In the genomic region with DNA sequence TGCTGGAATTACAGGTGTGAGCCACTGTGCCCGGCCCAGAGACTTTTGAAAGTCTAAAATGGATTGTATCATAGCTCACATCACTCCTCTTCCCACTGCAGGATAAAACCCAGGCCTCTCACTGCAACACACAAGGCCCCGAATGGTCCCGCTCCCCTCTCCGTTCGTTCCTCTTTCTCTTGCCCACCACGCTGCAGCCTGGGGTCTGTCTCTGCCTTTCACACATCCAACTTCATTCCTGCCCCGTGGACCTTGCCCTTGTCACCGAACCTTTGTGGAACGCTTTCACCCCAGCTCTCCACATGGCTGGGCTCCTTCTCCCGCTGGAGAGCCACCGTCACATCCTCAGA, we compare ENCODE assay signal across 15 cellular contexts. TPM values are rescaled to one million over a fixed set of nuclear protein-coding genes. Genes with fewer than 3 reads are reported as not detected.
A peak's percentile ranks its signal among the peaks of the same experiment; 100 is the strongest.
DNase-seq lines count a peak whose midpoint lies in the region; ATAC-seq and TF ChIP-seq lines count a peak whose summit lies in the region.
"Had no signal": no experiment of that assay in that cellular context is flagged by ENCODE, and none has a peak within 500 bp of the region (broad histone marks: within the 10 kb centered on the region; RNA-seq: fewer than 3 reads in every experiment).

No MANE protein-coding gene starts in this region.

- H3K4me3 ChIP-seq in adrenal gland (no peak overlapping the region), right cardiac atrium (ENCODE audit: low read length) (peak overlapping the region; percentile 33), prostate gland (peak overlapping the region in 1 of 2 donors; percentile 15), tibial nerve (peak overlapping the region in 2 of 4 donors; percentile 6 to 28)
- no peak overlapping the region for H3K4me3 ChIP-seq in CD4-positive, alpha-beta memory T cell (ENCODE audit: low read length in 2 of 2)

- DNase-seq in adrenal gland, result no peak
- no peak for DNase-seq in right cardiac atrium
- DNase-seq in prostate gland (ENCODE audit: low spot score), result no peak
- no peak for DNase-seq in tibial nerve (ENCODE audit: low spot score in 2 of 2)
- no peak for DNase-seq in CD4-positive, alpha-beta memory T cell
- no peak for DNase-seq in T-helper 2 cell treated with Interferon-gamma antibody and Interleukin-4, amounts not matched to agents 5 μg/mL and 100 μg/mL, for 36 hours (ENCODE audit: low spot score)
- DNase-seq in SKM-1 (lab: John Stamatoyannopoulos, UW; ENCODE audit: unreplicated experiment), result no peak
- DNase-seq: activated CD8-positive, alpha-beta memory T cell treated with anti-CD3 and anti-CD28 coated beads, Interleukin-2, amount 10 ng/mL, durations not matched to agents 7 days and 5 days; head of caudate nucleus; naive thymus-derived CD4-positive, alpha-beta T cell; NCI-H1694 treated with DMSO at 0.1 percent for 48 hours; NCI-H526 treated with DMSO at 0.1 percent for 48 hours had no signal

- 81 to 87% (median 85%) methylated on average over 11 of the region's 11 CpGs for WGBS in adrenal gland, 4 donors
- 71% methylated on average over 11 of the region's 11 CpGs for WGBS in right cardiac atrium
- WGBS in prostate gland, result 76% methylated on average over 11 of the region's 11 CpGs
- 76 to 82% methylated on average over 11 of the region's 11 CpGs for WGBS in tibial nerve, 2 donors

- intact Hi-C loops in adrenal gland (cut with DNase I) (no loop called here), right cardiac atrium (cut with DNase I) (loop anchor here in 1 of 4 donors (5.0 kb wide), 1 partner anchor 47 kb away; no protein-coding TSS in a partner anchor), prostate gland (cut with DNase I) (loop anchor here (5.0 kb wide), 1 partner anchor 42 kb away; a partner anchor contains a TSS)
- intact Hi-C loops in CD4-positive, alpha-beta memory T cell (cut with micrococcal nuclease), result no loop called here

- H3K4me3 Mint-ChIP-seq in CD4-positive, alpha-beta memory T cell, result peak overlapping the region in 1 of 8 donors; percentile 24
- no peak overlapping the region for H3K4me3 Mint-ChIP-seq in T-helper 2 cell treated with Interferon-gamma antibody and Interleukin-4, amounts not matched to agents 5 μg/mL and 100 μg/mL, for 36 hours
- H3K4me3 Mint-ChIP-seq: activated CD8-positive, alpha-beta memory T cell treated with anti-CD3 and anti-CD28 coated beads, Interleukin-2, amount 10 ng/mL, durations not matched to agents 7 days and 5 days; WTC11 had no signal

- no peaks in the 10 kb centered on the region for H3K9me3 Mint-ChIP-seq in CD4-positive, alpha-beta memory T cell
- no peaks in the 10 kb centered on the region for H3K9me3 Mint-ChIP-seq in T-helper 2 cell treated with Interferon-gamma antibody and Interleukin-4, amounts not matched to agents 5 μg/mL and 100 μg/mL, for 36 hours
- H3K9me3 Mint-ChIP-seq: WTC11 had no signal

- H3K27ac ChIP-seq in adrenal gland, result peak overlapping the region; percentile 53 to 100 (median 80)
- H3K27ac ChIP-seq in right cardiac atrium (ENCODE audit: low read length), result peak overlapping the region; percentile 99
- peak overlapping the region; percentile 99 to 100 for H3K27ac ChIP-seq in prostate gland
- peak overlapping the region; percentile 73 to 100 (median 90) for H3K27ac ChIP-seq in tibial nerve
- H3K27ac ChIP-seq in CD4-positive, alpha-beta memory T cell (ENCODE audit: low read depth, low read length), result no peak overlapping the region

- H3K27ac Mint-ChIP-seq in CD4-positive, alpha-beta memory T cell, result peak overlapping the region in 3 of 7 donors; percentile 37 to 85 (median 65)
- H3K27ac Mint-ChIP-seq in T-helper 2 cell treated with Interferon-gamma antibody and Interleukin-4, amounts not matched to agents 5 μg/mL and 100 μg/mL, for 36 hours, result no peak overlapping the region
- H3K27ac Mint-ChIP-seq: activated CD8-positive, alpha-beta memory T cell treated with anti-CD3 and anti-CD28 coated beads, Interleukin-2, amount 10 ng/mL, durations not matched to agents 7 days and 5 days; naive thymus-derived CD4-positive, alpha-beta T cell; WTC11 had no signal

- POLR2A ChIA-PET in CD4-positive, alpha-beta memory T cell (lab: Charles Lee; ENCODE audit: partially characterized antibody), result no interaction called here

- no peak for ATAC-seq in right cardiac atrium
- ATAC-seq in HG02870 (IDR thresholded peaks at IDR 0.05; ENCODE audit: unreplicated experiment), result no peak
- ATAC-seq: activated CD8-positive, alpha-beta memory T cell treated with anti-CD3 and anti-CD28 coated beads, Interleukin-2, amount 10 ng/mL, durations not matched to agents 7 days and 5 days; naive thymus-derived CD4-positive, alpha-beta T cell; Panc1; WTC11 had no signal

- no peaks in the 10 kb centered on the region for H3K9me3 ChIP-seq in adrenal gland (replicated peaks in 1 of 3)
- H3K9me3 ChIP-seq in right cardiac atrium (ENCODE audit: control insufficient read depth, low read length), result no peaks in the 10 kb centered on the region
- no peaks in the 10 kb centered on the region for H3K9me3 ChIP-seq in prostate gland
- no peaks in the 10 kb centered on the region for H3K9me3 ChIP-seq in tibial nerve
- no peaks in the 10 kb centered on the region for H3K9me3 ChIP-seq in CD4-positive, alpha-beta memory T cell (ENCODE audit: control insufficient read depth in 1 of 2, low read length in 2 of 2)

- no peak for TF ChIP-seq CTCF in adrenal gland (IDR thresholded peaks at IDR 0.05)
- TF ChIP-seq CTCF in prostate gland (IDR thresholded peaks at IDR 0.05), result no peak
- no peak for TF ChIP-seq CTCF in tibial nerve (IDR thresholded peaks at IDR 0.05)

- TF ChIP-seq POLR2A in adrenal gland (IDR thresholded peaks at IDR 0.05) (no peak), prostate gland (IDR thresholded peaks at IDR 0.05) (no peak), tibial nerve (IDR thresholded peaks at IDR 0.05) (no peak)

- no peak for TF ChIP-seq EP300 in tibial nerve (IDR thresholded peaks at IDR 0.05)

- H3K36me3 Mint-ChIP-seq in CD4-positive, alpha-beta memory T cell, result peaks cover 4 to 15% of the 10 kb centered on the region in 2 donors
- no peaks in the 10 kb centered on the region for H3K36me3 Mint-ChIP-seq in T-helper 2 cell treated with Interferon-gamma antibody and Interleukin-4, amounts not matched to agents 5 μg/mL and 100 μg/mL, for 36 hours (ENCODE audit: low read depth)
- H3K36me3 Mint-ChIP-seq: activated CD8-positive, alpha-beta memory T cell treated with anti-CD3 and anti-CD28 coated beads, Interleukin-2, amount 10 ng/mL, durations not matched to agents 7 days and 5 days; WTC11 had no signal

- H3K4me1 ChIP-seq in adrenal gland (replicated peaks in 1 of 2), result peaks cover 24 to 68% of the 10 kb centered on the region in 2 donors
- peaks cover 6% of the 10 kb centered on the region for H3K4me1 ChIP-seq in right cardiac atrium (ENCODE audit: control insufficient read depth, insufficient read depth, low read length)
- H3K4me1 ChIP-seq in prostate gland (replicated peaks), result peaks cover 21% of the 10 kb centered on the region
- H3K4me1 ChIP-seq in tibial nerve, result peaks cover 0 to 81% (median 29%) of the 10 kb centered on the region in 4 donors
- H3K4me1 ChIP-seq in CD4-positive, alpha-beta memory T cell (ENCODE audit: insufficient read depth, low read length), result no peaks in the 10 kb centered on the region

- peaks cover 0 to 6% (median 1%) of the 10 kb centered on the region in 4 donors for H3K4me1 Mint-ChIP-seq in CD4-positive, alpha-beta memory T cell
- no peaks in the 10 kb centered on the region for H3K4me1 Mint-ChIP-seq in T-helper 2 cell treated with Interferon-gamma antibody and Interleukin-4, amounts not matched to agents 5 μg/mL and 100 μg/mL, for 36 hours (ENCODE audit: low read depth)
- H3K4me1 Mint-ChIP-seq: activated CD8-positive, alpha-beta memory T cell treated with anti-CD3 and anti-CD28 coated beads, Interleukin-2, amount 10 ng/mL, durations not matched to agents 7 days and 5 days had no signal

- H3K36me3 ChIP-seq in adrenal gland (replicated peaks in 1 of 2) (peaks cover 0 to 11% of the 10 kb centered on the region in 2 donors), prostate gland (no peaks in the 10 kb centered on the region), tibial nerve (peaks cover 0 to 7% (median 0%) of the 10 kb centered on the region in 3 donors)
- no peaks in the 10 kb centered on the region for H3K36me3 ChIP-seq in CD4-positive, alpha-beta memory T cell (ENCODE audit: insufficient read depth, low read length)

- CTCF ChIA-PET in CD4-positive, alpha-beta memory T cell (lab: Charles Lee; ENCODE audit: partially characterized antibody), result no interaction called here

- no peaks in the 10 kb centered on the region for H3K27me3 ChIP-seq in adrenal gland
- H3K27me3 ChIP-seq in right cardiac atrium (ENCODE audit: control insufficient read depth, insufficient read depth), result no peaks in the 10 kb centered on the region
- no peaks in the 10 kb centered on the region for H3K27me3 ChIP-seq in prostate gland (replicated peaks; ENCODE audit: insufficient read depth)
- no peaks in the 10 kb centered on the region for H3K27me3 ChIP-seq in tibial nerve
- H3K27me3 ChIP-seq in CD4-positive, alpha-beta memory T cell (ENCODE audit: insufficient read depth, low read length), result no peaks in the 10 kb centered on the region

- no peaks in the 10 kb centered on the region for H3K27me3 Mint-ChIP-seq in CD4-positive, alpha-beta memory T cell
- no peaks in the 10 kb centered on the region for H3K27me3 Mint-ChIP-seq in T-helper 2 cell treated with Interferon-gamma antibody and Interleukin-4, amounts not matched to agents 5 μg/mL and 100 μg/mL, for 36 hours (ENCODE audit: low read depth)
- H3K27me3 Mint-ChIP-seq: activated CD8-positive, alpha-beta memory T cell treated with anti-CD3 and anti-CD28 coated beads, Interleukin-2, amount 10 ng/mL, durations not matched to agents 7 days and 5 days; naive thymus-derived CD4-positive, alpha-beta T cell had no signal

RNA-seq across cellular contexts. Expression of a gene that starts 42.6 kb away (rescaled TPM):
- total RNA-seq in adrenal gland (100 to 1,000 TPM; 124 to 329 (median 236) TPM), right cardiac atrium (100 to 1,000 TPM; 175 to 223 (median 188) TPM), prostate gland (100 to 1,000 TPM; 160 to 168 TPM), tibial nerve (100 to 1,000 TPM; 138 to 200 (median 160) TPM)
- polyA plus RNA-seq in adrenal gland (100 to 1,000 TPM in 1 of 3 donors, 10 to 100 TPM in 2; 34.9 to 154 (median 69.2) TPM), right cardiac atrium (186 TPM)
- total RNA-seq in CD4-positive, alpha-beta memory T cell, result 10 to 100 TPM; 30.3 to 30.9 TPM
- polyA plus RNA-seq in CD4-positive, alpha-beta memory T cell, result 10 to 100 TPM in 1 of 2 donors, 1 to 10 TPM in 1; 1.9 to 18.9 TPM
